ENCODE assay signal across 17 cellular contexts in the genomic region with DNA sequence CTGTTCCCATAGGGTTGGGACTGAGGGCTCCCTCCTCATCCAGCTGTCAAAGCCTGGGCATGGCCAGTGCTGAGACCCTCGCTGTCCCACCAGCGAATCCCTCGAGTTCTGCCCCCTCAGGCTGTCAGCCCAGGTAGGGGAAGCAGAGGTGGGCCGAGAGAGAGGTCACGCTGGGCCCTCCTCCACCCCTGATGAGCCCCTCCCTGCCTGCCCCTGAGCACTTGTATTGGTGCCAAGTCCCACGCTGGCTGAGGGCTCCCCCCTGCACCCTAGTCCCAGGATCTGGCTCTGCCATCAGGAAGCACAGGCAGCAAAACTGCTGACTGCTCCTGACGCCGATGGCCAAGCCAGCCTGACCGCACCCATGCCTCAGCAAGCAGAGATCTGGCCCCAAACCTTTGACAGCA. TPM values are rescaled to one million over a fixed set of nuclear protein-coding genes. Genes with fewer than 3 reads are reported as not detected.
DNase-seq lines count a peak whose midpoint lies in the region; ATAC-seq, FAIRE-seq and TF ChIP-seq lines count a peak whose summit lies in the region.
"Had no signal": no experiment of that assay in that cellular context is flagged by ENCODE, and none has a peak within 500 bp of the region (broad histone marks: within the 10 kb centered on the region; RNA-seq: fewer than 3 reads in every experiment).

No MANE protein-coding gene starts in this region.

- TF ChIP-seq CTCF in kidney (IDR thresholded peaks at IDR 0.05; ENCODE audit: borderline replicate concordance, extremely low read depth, insufficient read depth): no peak

- CTCF ChIA-PET in activated naive CD4-positive, alpha-beta T cell treated with anti-CD3 and anti-CD28 coated beads, Interleukin-2, amount 10 ng/mL, durations not matched to agents 7 days and 5 days (lab: Charles Lee): interaction anchor here (1.9 kb wide), 1 partner anchor 12 kb away, joined by 5 read pairs; no protein-coding TSS in a partner anchor
- CTCF ChIA-PET in activated CD4-positive, alpha-beta memory T cell treated with anti-CD3 and anti-CD28 coated beads for 36 hours (lab: Charles Lee): interaction anchor here (1.0 to 1.4 kb wide), 2 partner anchors 12 to 194 kb away, joined by 5 to 6 read pairs; no protein-coding TSS in a partner anchor

- no peak for DNase-seq in activated naive CD4-positive, alpha-beta T cell treated with anti-CD3 and anti-CD28 coated beads, Interleukin-2, amount 10 ng/mL, durations not matched to agents 7 days and 5 days
- no peak for DNase-seq in activated naive CD4-positive, alpha-beta T cell treated with Interleukin-2 at 50 U/mL for 16 hours
- no peak for DNase-seq in activated CD4-positive, alpha-beta memory T cell treated with anti-CD3 and anti-CD28 coated beads for 36 hours
- DNase-seq in kidney (peak; percentile 68), NCI-H146 (lab: John Stamatoyannopoulos, UW) (no peak), G401 (ENCODE audit: low spot score) (no peak)
- DNase-seq in stimulated activated naive CD8-positive, alpha-beta T cell treated with anti-CD3 and anti-CD28 coated beads, Interleukin-15, amount 100 ng/mL, for 72 hours: no peak
- DNase-seq: activated B cell treated with CpG ODN at 0.5 μM for 24 hours; erythroblast; stimulated activated CD8-positive, alpha-beta memory T cell treated with anti-CD3 and anti-CD28 coated beads, Interleukin-4, amount 100 ng/mL, for 48 hours had no signal

- no peaks in the 10 kb centered on the region for H3K27me3 Mint-ChIP-seq in activated naive CD4-positive, alpha-beta T cell treated with anti-CD3 and anti-CD28 coated beads, Interleukin-2, amount 10 ng/mL, durations not matched to agents 7 days and 5 days
- no peaks in the 10 kb centered on the region for H3K27me3 Mint-ChIP-seq in activated CD4-positive, alpha-beta memory T cell treated with anti-CD3 and anti-CD28 coated beads for 36 hours
- no peaks in the 10 kb centered on the region for H3K27me3 Mint-ChIP-seq in stimulated activated naive CD8-positive, alpha-beta T cell treated with anti-CD3 and anti-CD28 coated beads, Interleukin-15, amount 100 ng/mL, for 72 hours
- H3K27me3 Mint-ChIP-seq: activated B cell treated with CpG ODN at 0.5 μM for 24 hours had no signal

- no peak overlapping the region for H3K4me3 ChIP-seq in kidney (ENCODE audit: low read length in 2 of 2)
- H3K4me3 ChIP-seq: heart right ventricle, lung, pancreas, SK-N-MC had no signal

- H3K4me1 ChIP-seq in kidney (ENCODE audit: control insufficient read depth in 1 of 2, insufficient read depth in 1 of 2, low read depth in 1 of 2, low read length in 2 of 2): no peaks in the 10 kb centered on the region
- H3K4me1 ChIP-seq: pancreas had no signal

- no peaks in the 10 kb centered on the region for H3K9me3 ChIP-seq in kidney (ENCODE audit: control insufficient read depth in 1 of 2, low read length in 2 of 2)
- H3K9me3 ChIP-seq: heart right ventricle, pancreas had no signal

- in situ Hi-C loops in G401 (cut with HindIII; ENCODE audit: low sequenced_read_pairs): no loop called here

- POLR2A ChIA-PET in activated CD4-positive, alpha-beta memory T cell treated with anti-CD3 and anti-CD28 coated beads for 36 hours (lab: Charles Lee): interaction anchor here (0.8 to 1.0 kb wide), 3 partner anchors 29 to 36 kb away, joined by 3 to 4 read pairs (median 3); a partner anchor contains a TSS

- H3K27ac ChIP-seq in kidney (ENCODE audit: low read depth in 2 of 2, low read length in 2 of 2): no peak overlapping the region
- H3K27ac ChIP-seq: pancreas, SK-N-MC had no signal

- no peak for ATAC-seq in stimulated activated naive CD8-positive, alpha-beta T cell treated with anti-CD3 and anti-CD28 coated beads, Interleukin-15, amount 100 ng/mL, for 72 hours
- no peak for ATAC-seq in HG03439 (IDR thresholded peaks at IDR 0.05; ENCODE audit: unreplicated experiment)

- peak overlapping the region; percentile 87 for H3K27ac Mint-ChIP-seq in activated naive CD4-positive, alpha-beta T cell treated with anti-CD3 and anti-CD28 coated beads, Interleukin-2, amount 10 ng/mL, durations not matched to agents 7 days and 5 days
- H3K27ac Mint-ChIP-seq in activated CD4-positive, alpha-beta memory T cell treated with anti-CD3 and anti-CD28 coated beads for 36 hours: peak overlapping the region; percentile 53
- H3K27ac Mint-ChIP-seq in stimulated activated naive CD8-positive, alpha-beta T cell treated with anti-CD3 and anti-CD28 coated beads, Interleukin-15, amount 100 ng/mL, for 72 hours: peak overlapping the region in 1 of 2 donors; percentile 88

- intact Hi-C loops in activated CD4-positive, alpha-beta memory T cell treated with anti-CD3 and anti-CD28 coated beads for 36 hours (cut with micrococcal nuclease): loop anchor here (2.0 kb wide), 1 partner anchor 44 kb away; no protein-coding TSS in a partner anchor
- intact Hi-C loops in kidney (cut with DNase I): no loop called here

- H3K4me3 Mint-ChIP-seq in activated naive CD4-positive, alpha-beta T cell treated with anti-CD3 and anti-CD28 coated beads, Interleukin-2, amount 10 ng/mL, durations not matched to agents 7 days and 5 days: peak overlapping the region; percentile 61
- no peak overlapping the region for H3K4me3 Mint-ChIP-seq in activated CD4-positive, alpha-beta memory T cell treated with anti-CD3 and anti-CD28 coated beads for 36 hours
- H3K4me3 Mint-ChIP-seq in stimulated activated naive CD8-positive, alpha-beta T cell treated with anti-CD3 and anti-CD28 coated beads, Interleukin-15, amount 100 ng/mL, for 72 hours: peak overlapping the region; percentile 59 to 82
- H3K4me3 Mint-ChIP-seq: activated B cell treated with CpG ODN at 0.5 μM for 24 hours had no signal

- no peak for FAIRE-seq in kidney (lab: Jason Lieb, UNC)
- FAIRE-seq: H1, pancreas had no signal

- H3K4me1 Mint-ChIP-seq in activated naive CD4-positive, alpha-beta T cell treated with anti-CD3 and anti-CD28 coated beads, Interleukin-2, amount 10 ng/mL, durations not matched to agents 7 days and 5 days: peaks cover 38% of the 10 kb centered on the region
- H3K4me1 Mint-ChIP-seq in activated CD4-positive, alpha-beta memory T cell treated with anti-CD3 and anti-CD28 coated beads for 36 hours (ENCODE audit: low read depth): peaks cover 18% of the 10 kb centered on the region
- H3K4me1 Mint-ChIP-seq in stimulated activated naive CD8-positive, alpha-beta T cell treated with anti-CD3 and anti-CD28 coated beads, Interleukin-15, amount 100 ng/mL, for 72 hours: peaks cover 59% of the 10 kb centered on the region

- no peaks in the 10 kb centered on the region for H3K36me3 ChIP-seq in kidney (ENCODE audit: control insufficient read depth in 1 of 2, insufficient read depth in 2 of 2, low read length in 2 of 2)
- H3K36me3 ChIP-seq: pancreas had no signal

- H3K36me3 Mint-ChIP-seq in activated naive CD4-positive, alpha-beta T cell treated with anti-CD3 and anti-CD28 coated beads, Interleukin-2, amount 10 ng/mL, durations not matched to agents 7 days and 5 days: peaks cover 24% of the 10 kb centered on the region
- peaks cover 7% of the 10 kb centered on the region for H3K36me3 Mint-ChIP-seq in activated CD4-positive, alpha-beta memory T cell treated with anti-CD3 and anti-CD28 coated beads for 36 hours

- H3K9ac ChIP-seq in kidney (ENCODE audit: low read length in 2 of 2): no peak overlapping the region

- H3K9me3 Mint-ChIP-seq in activated naive CD4-positive, alpha-beta T cell treated with anti-CD3 and anti-CD28 coated beads, Interleukin-2, amount 10 ng/mL, durations not matched to agents 7 days and 5 days: peaks cover 4% of the 10 kb centered on the region
- no peaks in the 10 kb centered on the region for H3K9me3 Mint-ChIP-seq in activated CD4-positive, alpha-beta memory T cell treated with anti-CD3 and anti-CD28 coated beads for 36 hours
- H3K9me3 Mint-ChIP-seq in stimulated activated naive CD8-positive, alpha-beta T cell treated with anti-CD3 and anti-CD28 coated beads, Interleukin-15, amount 100 ng/mL, for 72 hours: peaks cover 5 to 10% of the 10 kb centered on the region in 2 donors
- H3K9me3 Mint-ChIP-seq: activated B cell treated with CpG ODN at 0.5 μM for 24 hours had no signal

RNA-seq across cellular contexts. Expression of a gene that starts 3.3 kb away (rescaled TPM):
- total RNA-seq in activated CD4-positive, alpha-beta memory T cell treated with anti-CD3 and anti-CD28 coated beads for 36 hours: under 1 TPM in 1 of 2 experiments, not detected in 1; 0.07 TPM
- not detected for total RNA-seq in kidney
- polyA plus RNA-seq in kidney (ENCODE audit: insufficient read depth, low read depth, low replicate concordance): not detected
- total RNA-seq in G401 (2014; rRNA removed; shearing (Covaris generic)): not detected in 2 replicates
- total RNA-seq: chondrocyte, H1, lung, pancreas had no signal
- polyA plus RNA-seq: pancreas had no signal

RNA-seq across cellular contexts. Expression of a gene that starts 31.2 kb away (rescaled TPM):
- total RNA-seq in activated CD4-positive, alpha-beta memory T cell treated with anti-CD3 and anti-CD28 coated beads for 36 hours: 1 to 10 TPM; 6.0 to 6.8 TPM
- total RNA-seq in kidney: 0.60 TPM
- polyA plus RNA-seq in kidney (ENCODE audit: insufficient read depth, low read depth, low replicate concordance): not detected
- not detected in 2 replicates for total RNA-seq in G401 (2014; rRNA removed; shearing (Covaris generic))
- total RNA-seq: H1 had no signal
- polyA plus RNA-seq: H1 had no signal

RNA-seq across cellular contexts. Expression of a gene that starts 35.5 kb away (rescaled TPM):
- total RNA-seq in activated CD4-positive, alpha-beta memory T cell treated with anti-CD3 and anti-CD28 coated beads for 36 hours: 100 to 1,000 TPM; 179 to 181 TPM
- 26.1 TPM for total RNA-seq in kidney
- polyA plus RNA-seq in kidney (ENCODE audit: insufficient read depth, low read depth, low replicate concordance): 8.4 TPM
- 0.20 TPM in 1 of 2 replicates, not detected in the other for total RNA-seq in G401 (2014; rRNA removed; shearing (Covaris generic))
- total RNA-seq: H1 had no signal

RNA-seq across cellular contexts. Expression of a gene that starts 49.6 kb away (rescaled TPM):
- not detected for total RNA-seq in activated CD4-positive, alpha-beta memory T cell treated with anti-CD3 and anti-CD28 coated beads for 36 hours
- 1.3 TPM for total RNA-seq in kidney
- not detected for polyA plus RNA-seq in kidney (ENCODE audit: insufficient read depth, low read depth, low replicate concordance)
- total RNA-seq in G401 (2014; rRNA removed; shearing (Covaris generic)): not detected in 2 replicates
- total RNA-seq: H1 had no signal
- polyA plus RNA-seq: H1 had no signal

RNA-seq across cellular contexts. Expression of a gene that starts 53.6 kb away (rescaled TPM):
- total RNA-seq in activated CD4-positive, alpha-beta memory T cell treated with anti-CD3 and anti-CD28 coated beads for 36 hours: not detected
- 1.7 TPM for total RNA-seq in kidney
- 1.2 TPM for polyA plus RNA-seq in kidney (ENCODE audit: insufficient read depth, low read depth, low replicate concordance)
- not detected in 2 replicates for total RNA-seq in G401 (2014; rRNA removed; shearing (Covaris generic))
- total RNA-seq: activated B cell treated with CpG ODN at 0.5 μM for 24 hours, H1, heart right ventricle had no signal
- polyA plus RNA-seq: H1, heart right ventricle had no signal

Comparison
In these comparisons a context has a peak if more than half of its experiments do, and no peak if none do; other contexts are left out.
1. RNA of a gene that starts 35.5 kb away (total RNA-seq): 179 to 181 TPM in activated CD4-positive, alpha-beta memory T cell treated with anti-CD3 and anti-CD28 coated beads for 36 hours and 26.1 TPM in kidney (single experiment); 0.20 TPM in G401; every median in the first group is over 10 times any median in the second.